Comparison of ENCODE assay signal across 8 cellular contexts in the genomic region with DNA sequence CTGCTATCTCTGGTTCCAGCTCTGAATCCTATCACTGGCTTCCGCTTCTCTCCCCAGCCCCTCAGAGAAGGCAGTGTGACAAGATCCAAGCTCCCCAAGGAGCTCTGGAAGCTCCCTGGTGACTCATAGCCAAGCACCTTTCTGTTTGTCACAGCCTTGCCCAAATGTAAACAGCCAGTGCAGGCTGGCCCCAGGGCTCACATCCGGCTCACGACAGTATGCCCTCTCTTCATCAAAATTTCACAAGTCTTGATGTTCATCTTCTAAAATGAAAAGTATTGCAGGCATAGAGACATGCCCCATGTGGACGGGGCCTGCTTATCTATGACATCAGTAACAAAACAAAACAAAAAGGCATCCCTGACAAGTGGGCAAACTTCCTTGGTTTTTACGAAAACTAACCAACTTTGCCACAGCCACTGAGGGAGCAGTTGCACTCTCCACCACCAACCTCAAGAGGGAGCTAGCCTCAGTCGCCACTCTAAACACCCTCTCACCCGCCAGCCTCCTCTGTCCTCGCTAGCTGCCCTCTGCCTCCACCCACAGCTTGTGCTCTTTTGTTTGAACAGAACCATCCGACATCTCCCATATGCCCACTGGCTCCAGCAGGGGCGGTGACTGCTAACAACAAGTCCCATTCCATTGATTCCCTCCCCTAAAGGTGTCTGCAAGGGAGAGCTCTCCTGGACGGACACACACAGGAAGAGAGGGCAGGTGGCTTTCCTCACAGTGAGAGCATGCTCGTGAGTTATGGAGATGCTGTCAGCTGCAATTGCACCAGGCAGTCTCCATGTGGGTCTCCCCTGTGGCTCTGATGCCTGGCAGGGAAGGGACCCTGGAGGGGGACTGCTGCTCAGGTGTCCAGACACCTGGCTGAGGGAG.
A peak's percentile ranks its signal among the peaks of the same experiment; 100 is the strongest.
DNase-seq lines count a peak whose midpoint lies in the region; ATAC-seq and TF ChIP-seq lines count a peak whose summit lies in the region.
"Had no signal": no experiment of that assay in that cellular context is flagged by ENCODE, and none has a peak within 500 bp of the region (broad histone marks: within the 10 kb centered on the region; RNA-seq: fewer than 3 reads in every experiment).

No MANE protein-coding gene starts in this region.

- no peak overlapping the region; a peak in 2 of 5 replicates for H3K4me3 Mint-ChIP-seq in H9
- H3K4me3 Mint-ChIP-seq: stimulated activated effector memory CD8-positive, alpha-beta T cell treated with anti-CD3 and anti-CD28 coated beads, Interleukin-12 subunit alpha, Interleukin-12 subunit beta, amount 100 ng/mL, for 72 hours had no signal

- H3K4ac ChIP-seq in H9 (ENCODE audit: low read depth, low read length): no peak overlapping the region

- H3K4me1 ChIP-seq in H9 (ENCODE audit: insufficient read depth, low read length) (no peaks in the 10 kb centered on the region), smooth muscle cell (ENCODE audit: low read depth) (no peaks in the 10 kb centered on the region)

- no peak overlapping the region for H3K14ac ChIP-seq in H9 (ENCODE audit: insufficient read depth, low read length)

- H3K23me2 ChIP-seq in H9 (ENCODE audit: insufficient read length, low read depth, low read length, poor library complexity, severe bottlenecking): no peaks in the 10 kb centered on the region

- WGBS in H9 (ENCODE audit: extremely low coverage, insufficient read length, low lambda C conversion rate): no CpG with 5 or more reads among the region's 12 CpGs
- WGBS in smooth muscle cell (ENCODE audit: low lambda C conversion rate): 55% methylated on average over 12 of the region's 12 CpGs

- H3K79me2 ChIP-seq in H9 (ENCODE audit: insufficient read depth, low read length) (no peaks in the 10 kb centered on the region), smooth muscle cell (ENCODE audit: low read depth) (no peaks in the 10 kb centered on the region)

- H2BK120ac ChIP-seq in H9 (ENCODE audit: low read depth, low read length, poor library complexity, severe bottlenecking): no peak overlapping the region

- no peak overlapping the region for H2BK5ac ChIP-seq in H9 (ENCODE audit: insufficient read length, low read length)

- no peak overlapping the region for H3K23ac ChIP-seq in H9 (ENCODE audit: insufficient read length, low read depth, low read length)

- H3K56ac ChIP-seq in H9 (ENCODE audit: insufficient read length, low read depth, low read length): no peak overlapping the region

- H3F3A ChIP-seq in smooth muscle cell (ENCODE audit: low read depth): no peaks in the 10 kb centered on the region

- H2AK5ac ChIP-seq in H9 (ENCODE audit: insufficient read length, low read length): no peak overlapping the region

- H3K27ac ChIP-seq in H9 (ENCODE audit: insufficient read length, low read depth, low read length) (no peak overlapping the region), smooth muscle cell (ENCODE audit: low read depth) (no peak overlapping the region)

- H3K4me2 ChIP-seq in H9 (ENCODE audit: insufficient read depth, insufficient read length, low read length) (no peak overlapping the region), smooth muscle cell (no peak overlapping the region)

- no peaks in the 10 kb centered on the region for H3K9me3 Mint-ChIP-seq in H9
- H3K9me3 Mint-ChIP-seq: stimulated activated effector memory CD8-positive, alpha-beta T cell treated with anti-CD3 and anti-CD28 coated beads, Interleukin-12 subunit alpha, Interleukin-12 subunit beta, amount 100 ng/mL, for 72 hours had no signal

- TF ChIP-seq CTCF in H9 (conservative IDR thresholded peaks at IDR 0.05) (peak; percentile 78), smooth muscle cell (IDR thresholded peaks at IDR 0.05; ENCODE audit: borderline replicate concordance, insufficient read depth, poor library complexity, severe bottlenecking) (peak; percentile 29)

- H3K79me1 ChIP-seq in H9 (ENCODE audit: insufficient read depth, low read depth, low read length, poor library complexity, severe bottlenecking): no peaks in the 10 kb centered on the region

- no peak overlapping the region for H3K4me3 ChIP-seq in smooth muscle cell

- no peak overlapping the region for H3T11ph ChIP-seq in H9 (ENCODE audit: low read length)

- no peaks in the 10 kb centered on the region for H3K36me3 ChIP-seq in smooth muscle cell (ENCODE audit: low read depth)

- no peak overlapping the region for H3K9ac ChIP-seq in H9 (ENCODE audit: extremely low read depth, insufficient read length, low read length)
- no peak overlapping the region for H3K9ac ChIP-seq in smooth muscle cell (ENCODE audit: low read depth)

- H3K4me1 Mint-ChIP-seq in H9: peaks cover 8 to 12% of the 10 kb centered on the region in 2 experiments; a peak in 3 of 4 replicates
- H3K4me1 Mint-ChIP-seq: stimulated activated effector memory CD8-positive, alpha-beta T cell treated with anti-CD3 and anti-CD28 coated beads, Interleukin-12 subunit alpha, Interleukin-12 subunit beta, amount 100 ng/mL, for 72 hours had no signal

- H4K91ac ChIP-seq in H9 (ENCODE audit: insufficient read length, low read depth, low read length): no peak overlapping the region

- peak; percentile 82 for DNase-seq in H9
- peak; percentile 76 for DNase-seq in NCI-H510A treated with DMSO at 0.1 percent for 48 hours (lab: John Stamatoyannopoulos, UW)
- peak; percentile 13 to 15 for DNase-seq in erythroblast (lab: John Stamatoyannopoulos, UW)
- DNase-seq in smooth muscle cell (lab: John Stamatoyannopoulos, UW; ENCODE audit: unreplicated experiment): no peak
- no peak for DNase-seq in activated CD8-positive, alpha-beta memory T cell treated with anti-CD3 and anti-CD28 coated beads, Interleukin-2, amount 50 U/mL, for 48 hours

- no peaks in the 10 kb centered on the region for H3K36me3 Mint-ChIP-seq in H9 (ENCODE audit: insufficient read depth in 1 of 3, low read depth in 3 of 3)
- H3K36me3 Mint-ChIP-seq: stimulated activated effector memory CD8-positive, alpha-beta T cell treated with anti-CD3 and anti-CD28 coated beads, Interleukin-12 subunit alpha, Interleukin-12 subunit beta, amount 100 ng/mL, for 72 hours had no signal

- no peak overlapping the region for H2BK20ac ChIP-seq in H9 (ENCODE audit: low read depth, low read length, poor library complexity, severe bottlenecking)

- no peak overlapping the region for H2BK12ac ChIP-seq in H9 (ENCODE audit: insufficient read length, low read depth, low read length)

- H3K27ac Mint-ChIP-seq in H9: peak overlapping the region in 2 of 3 experiments; percentile 5 to 78; a peak in 3 of 7 replicates
- H3K27ac Mint-ChIP-seq: stimulated activated effector memory CD8-positive, alpha-beta T cell treated with anti-CD3 and anti-CD28 coated beads, Interleukin-12 subunit alpha, Interleukin-12 subunit beta, amount 100 ng/mL, for 72 hours had no signal

- ATAC-seq in GM19463 (IDR thresholded peaks at IDR 0.05; ENCODE audit: unreplicated experiment) (no peak), HG02884 (IDR thresholded peaks at IDR 0.05; ENCODE audit: unreplicated experiment) (no peak)
- ATAC-seq: stimulated activated effector memory CD8-positive, alpha-beta T cell treated with anti-CD3 and anti-CD28 coated beads, Interleukin-12 subunit alpha, Interleukin-12 subunit beta, amount 100 ng/mL, for 72 hours had no signal

- H2BK15ac ChIP-seq in H9 (ENCODE audit: low read depth, low read length): no peak overlapping the region

- H3K9me3 ChIP-seq in H9 (ENCODE audit: control insufficient read depth, low read depth, low read length) (no peaks in the 10 kb centered on the region), smooth muscle cell (replicated peaks; ENCODE audit: low read depth) (no peaks in the 10 kb centered on the region)

- no peak overlapping the region for H2AFZ ChIP-seq in H9 (ENCODE audit: low read length)
- H2AFZ ChIP-seq in smooth muscle cell (ENCODE audit: low read depth): no peak overlapping the region

- TF ChIP-seq POLR2A in erythroblast (IDR thresholded peaks at IDR 0.05; ENCODE audit: low read length): no peak

- H3K27me3 Mint-ChIP-seq in H9 (ENCODE audit: low read depth): no peaks in the 10 kb centered on the region; the same call in none of the 2 replicates

- no peak overlapping the region for H4K8ac ChIP-seq in H9 (replicated peaks; ENCODE audit: insufficient read length, low read depth, low read length)

- no peak overlapping the region for H3K18ac ChIP-seq in H9 (ENCODE audit: insufficient read length, low read depth, low read length)

- no peaks in the 10 kb centered on the region for H4K20me1 ChIP-seq in H9 (ENCODE audit: control insufficient read depth, insufficient read depth, insufficient read length)
- H4K20me1 ChIP-seq in smooth muscle cell (ENCODE audit: low read depth): no peaks in the 10 kb centered on the region

- H4K5ac ChIP-seq in H9 (ENCODE audit: insufficient read length, low read depth, low read length): no peak overlapping the region

- H3K27me3 ChIP-seq in H9 (ENCODE audit: insufficient read depth, low read length) (no peaks in the 10 kb centered on the region), smooth muscle cell (ENCODE audit: low read depth) (no peaks in the 10 kb centered on the region)

Comparison
In these comparisons a context has a peak if more than half of its experiments do, and no peak if none do; other contexts are left out.
1. DNase-seq: peak in H9 (single experiment), NCI-H510A treated with DMSO at 0.1 percent for 48 hours (single experiment) and erythroblast (2 of 2); none in smooth muscle cell (single experiment) and activated CD8-positive, alpha-beta memory T cell treated with anti-CD3 and anti-CD28 coated beads, Interleukin-2, amount 50 U/mL, for 48 hours (single experiment).